ENCODE assay signal across 1 cellular context in the genomic region with DNA sequence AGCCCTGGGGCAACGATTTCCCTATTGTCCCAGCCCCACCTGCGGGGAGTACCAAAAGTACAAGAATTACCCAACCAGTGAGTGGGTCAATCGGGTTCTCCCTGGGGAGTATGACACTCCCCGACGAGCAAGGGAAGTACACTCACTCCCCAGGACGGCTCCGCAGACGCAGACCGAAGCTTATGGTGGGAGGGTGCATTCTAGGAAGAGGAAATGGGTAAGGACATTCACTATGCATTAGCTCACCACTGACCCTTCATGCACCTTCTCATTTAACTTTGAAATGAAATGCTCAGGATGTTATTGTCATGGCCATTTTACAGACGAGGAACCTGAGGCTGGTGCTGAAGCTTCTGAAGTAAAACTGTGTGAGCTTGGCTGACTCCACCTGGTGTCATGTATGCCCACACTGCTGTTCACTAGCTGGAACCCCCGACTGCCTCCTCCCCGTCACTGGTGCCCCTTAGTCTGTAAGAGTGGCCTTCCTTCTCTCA.
A peak's percentile ranks its signal among the peaks of the same experiment; 100 is the strongest.
TF ChIP-seq lines count a peak whose summit lies in the region.

No MANE protein-coding gene starts in this region.

TF ChIP-seq in IMR-90, 13 proteins besides CTCF, POLR2A, EP300 and RAD21 (continued from another document):
- TF ChIP-seq RFX5 (IDR thresholded peaks at IDR 0.05; ENCODE audit: low read depth, low read length) (no peak), MAZ (IDR thresholded peaks at IDR 0.05; ENCODE audit: borderline replicate concordance, low read depth, low read length) (0 out of 2 replicates have a peak, but pooled peaks have one; percentile 21), CEBPB (IDR thresholded peaks at IDR 0.05; ENCODE audit: low read depth, low read length) (peak; percentile 62; the same call in 1 of the 2 replicates), RCOR1 (IDR thresholded peaks at IDR 0.05; ENCODE audit: insufficient replicate concordance, low read length) (peak; percentile 93)
